1 cellular context compared by ENCODE assay signal in the genomic region with DNA sequence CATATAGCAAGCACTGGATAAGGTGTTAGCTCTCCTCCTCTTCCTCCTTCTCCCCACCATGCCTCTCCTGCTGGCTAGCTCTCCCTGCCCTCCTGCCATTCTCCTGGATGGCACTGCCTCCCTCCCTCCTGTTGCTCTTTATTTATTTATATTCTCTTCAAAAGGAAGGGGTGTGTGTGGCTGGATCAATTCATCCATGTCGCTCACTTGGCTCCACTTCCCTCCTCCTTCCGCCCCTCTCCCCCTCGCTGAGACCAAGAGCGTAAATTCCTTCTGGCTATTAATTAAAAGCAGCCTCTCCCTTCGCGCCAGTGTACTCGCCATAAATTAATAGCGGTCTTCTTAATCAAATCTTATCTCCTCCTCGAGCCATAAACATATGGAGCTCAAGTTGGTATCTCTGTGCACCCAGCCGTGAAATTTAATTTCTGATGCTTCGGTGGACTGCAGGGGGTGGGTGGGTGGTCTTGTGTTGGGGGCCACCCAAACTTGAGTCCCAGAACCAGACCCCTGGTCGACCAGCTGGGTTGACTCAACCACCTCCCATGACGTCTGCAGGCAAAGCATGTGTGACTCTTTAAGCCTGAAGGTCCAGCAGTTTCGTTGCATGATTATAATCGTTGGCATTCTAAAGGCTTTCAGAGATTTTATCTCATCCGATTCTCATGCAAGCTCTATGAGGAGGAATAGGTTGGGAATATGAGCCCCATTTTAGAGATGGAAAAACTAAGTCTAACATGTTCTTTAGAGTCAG.
TF ChIP-seq lines count a peak whose summit lies in the region.

No MANE protein-coding gene starts in this region.

TF ChIP-seq in GM23338, 12 proteins besides CTCF, POLR2A, EP300 and RAD21 (continued from another document):
- TF ChIP-seq, protein P1, sequence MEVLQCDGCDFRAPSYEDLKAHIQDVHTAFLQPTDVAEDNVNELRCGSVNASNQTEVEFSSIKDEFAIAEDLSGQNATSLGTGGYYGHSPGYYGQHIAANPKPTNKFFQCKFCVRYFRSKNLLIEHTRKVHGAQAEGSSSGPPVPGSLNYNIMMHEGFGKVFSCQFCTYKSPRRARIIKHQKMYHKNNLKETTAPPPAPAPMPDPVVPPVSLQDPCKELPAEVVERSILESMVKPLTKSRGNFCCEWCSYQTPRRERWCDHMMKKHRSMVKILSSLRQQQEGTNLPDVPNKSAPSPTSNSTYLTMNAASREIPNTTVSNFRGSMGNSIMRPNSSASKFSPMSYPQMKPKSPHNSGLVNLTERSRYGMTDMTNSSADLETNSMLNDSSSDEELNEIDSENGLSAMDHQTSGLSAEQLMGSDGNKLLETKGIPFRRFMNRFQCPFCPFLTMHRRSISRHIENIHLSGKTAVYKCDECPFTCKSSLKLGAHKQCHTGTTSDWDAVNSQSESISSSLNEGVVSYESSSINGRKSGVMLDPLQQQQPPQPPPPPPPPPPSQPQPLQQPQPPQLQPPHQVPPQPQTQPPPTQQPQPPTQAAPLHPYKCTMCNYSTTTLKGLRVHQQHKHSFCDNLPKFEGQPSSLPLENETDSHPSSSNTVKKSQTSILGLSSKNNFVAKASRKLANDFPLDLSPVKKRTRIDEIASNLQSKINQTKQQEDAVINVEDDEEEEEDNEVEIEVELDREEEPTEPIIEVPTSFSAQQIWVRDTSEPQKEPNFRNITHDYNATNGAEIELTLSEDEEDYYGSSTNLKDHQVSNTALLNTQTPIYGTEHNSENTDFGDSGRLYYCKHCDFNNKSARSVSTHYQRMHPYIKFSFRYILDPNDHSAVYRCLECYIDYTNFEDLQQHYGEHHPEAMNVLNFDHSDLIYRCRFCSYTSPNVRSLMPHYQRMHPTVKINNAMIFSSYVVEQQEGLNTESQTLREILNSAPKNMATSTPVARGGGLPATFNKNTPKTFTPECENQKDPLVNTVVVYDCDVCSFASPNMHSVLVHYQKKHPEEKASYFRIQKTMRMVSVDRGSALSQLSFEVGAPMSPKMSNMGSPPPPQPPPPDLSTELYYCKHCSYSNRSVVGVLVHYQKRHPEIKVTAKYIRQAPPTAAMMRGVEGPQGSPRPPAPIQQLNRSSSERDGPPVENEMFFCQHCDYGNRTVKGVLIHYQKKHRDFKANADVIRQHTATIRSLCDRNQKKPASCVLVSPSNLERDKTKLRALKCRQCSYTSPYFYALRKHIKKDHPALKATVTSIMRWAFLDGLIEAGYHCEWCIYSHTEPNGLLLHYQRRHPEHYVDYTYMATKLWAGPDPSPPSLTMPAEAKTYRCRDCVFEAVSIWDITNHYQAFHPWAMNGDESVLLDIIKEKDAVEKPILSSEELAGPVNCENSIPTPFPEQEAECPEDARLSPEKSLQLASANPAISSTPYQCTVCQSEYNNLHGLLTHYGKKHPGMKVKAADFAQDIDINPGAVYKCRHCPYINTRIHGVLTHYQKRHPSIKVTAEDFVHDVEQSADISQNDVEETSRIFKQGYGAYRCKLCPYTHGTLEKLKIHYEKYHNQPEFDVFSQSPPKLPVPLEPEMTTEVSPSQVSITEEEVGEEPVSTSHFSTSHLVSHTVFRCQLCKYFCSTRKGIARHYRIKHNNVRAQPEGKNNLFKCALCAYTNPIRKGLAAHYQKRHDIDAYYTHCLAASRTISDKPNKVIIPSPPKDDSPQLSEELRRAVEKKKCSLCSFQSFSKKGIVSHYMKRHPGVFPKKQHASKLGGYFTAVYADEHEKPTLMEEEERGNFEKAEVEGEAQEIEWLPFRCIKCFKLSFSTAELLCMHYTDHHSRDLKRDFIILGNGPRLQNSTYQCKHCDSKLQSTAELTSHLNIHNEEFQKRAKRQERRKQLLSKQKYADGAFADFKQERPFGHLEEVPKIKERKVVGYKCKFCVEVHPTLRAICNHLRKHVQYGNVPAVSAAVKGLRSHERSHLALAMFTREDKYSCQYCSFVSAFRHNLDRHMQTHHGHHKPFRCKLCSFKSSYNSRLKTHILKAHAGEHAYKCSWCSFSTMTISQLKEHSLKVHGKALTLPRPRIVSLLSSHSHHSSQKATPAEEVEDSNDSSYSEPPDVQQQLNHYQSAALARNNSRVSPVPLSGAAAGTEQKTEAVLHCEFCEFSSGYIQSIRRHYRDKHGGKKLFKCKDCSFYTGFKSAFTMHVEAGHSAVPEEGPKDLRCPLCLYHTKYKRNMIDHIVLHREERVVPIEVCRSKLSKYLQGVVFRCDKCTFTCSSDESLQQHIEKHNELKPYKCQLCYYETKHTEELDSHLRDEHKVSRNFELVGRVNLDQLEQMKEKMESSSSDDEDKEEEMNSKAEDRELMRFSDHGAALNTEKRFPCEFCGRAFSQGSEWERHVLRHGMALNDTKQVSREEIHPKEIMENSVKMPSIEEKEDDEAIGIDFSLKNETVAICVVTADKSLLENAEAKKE (CRISPR knock-in tag; IDR thresholded peaks at IDR 0.05): no peak
- TF ChIP-seq ZNF114 (CRISPR knock-in tag; IDR thresholded peaks at IDR 0.05): no peak
- TF ChIP-seq POLR2AphosphoS5 (IDR thresholded peaks at IDR 0.05; ENCODE audit: low read depth): no peak
- TF ChIP-seq, protein P2, sequence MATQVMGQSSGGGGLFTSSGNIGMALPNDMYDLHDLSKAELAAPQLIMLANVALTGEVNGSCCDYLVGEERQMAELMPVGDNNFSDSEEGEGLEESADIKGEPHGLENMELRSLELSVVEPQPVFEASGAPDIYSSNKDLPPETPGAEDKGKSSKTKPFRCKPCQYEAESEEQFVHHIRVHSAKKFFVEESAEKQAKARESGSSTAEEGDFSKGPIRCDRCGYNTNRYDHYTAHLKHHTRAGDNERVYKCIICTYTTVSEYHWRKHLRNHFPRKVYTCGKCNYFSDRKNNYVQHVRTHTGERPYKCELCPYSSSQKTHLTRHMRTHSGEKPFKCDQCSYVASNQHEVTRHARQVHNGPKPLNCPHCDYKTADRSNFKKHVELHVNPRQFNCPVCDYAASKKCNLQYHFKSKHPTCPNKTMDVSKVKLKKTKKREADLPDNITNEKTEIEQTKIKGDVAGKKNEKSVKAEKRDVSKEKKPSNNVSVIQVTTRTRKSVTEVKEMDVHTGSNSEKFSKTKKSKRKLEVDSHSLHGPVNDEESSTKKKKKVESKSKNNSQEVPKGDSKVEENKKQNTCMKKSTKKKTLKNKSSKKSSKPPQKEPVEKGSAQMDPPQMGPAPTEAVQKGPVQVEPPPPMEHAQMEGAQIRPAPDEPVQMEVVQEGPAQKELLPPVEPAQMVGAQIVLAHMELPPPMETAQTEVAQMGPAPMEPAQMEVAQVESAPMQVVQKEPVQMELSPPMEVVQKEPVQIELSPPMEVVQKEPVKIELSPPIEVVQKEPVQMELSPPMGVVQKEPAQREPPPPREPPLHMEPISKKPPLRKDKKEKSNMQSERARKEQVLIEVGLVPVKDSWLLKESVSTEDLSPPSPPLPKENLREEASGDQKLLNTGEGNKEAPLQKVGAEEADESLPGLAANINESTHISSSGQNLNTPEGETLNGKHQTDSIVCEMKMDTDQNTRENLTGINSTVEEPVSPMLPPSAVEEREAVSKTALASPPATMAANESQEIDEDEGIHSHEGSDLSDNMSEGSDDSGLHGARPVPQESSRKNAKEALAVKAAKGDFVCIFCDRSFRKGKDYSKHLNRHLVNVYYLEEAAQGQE (IDR thresholded peaks at IDR 0.05; ENCODE audit: unreplicated experiment): no peak
